2 cellular contexts compared by ENCODE assay signal in the genomic region with DNA sequence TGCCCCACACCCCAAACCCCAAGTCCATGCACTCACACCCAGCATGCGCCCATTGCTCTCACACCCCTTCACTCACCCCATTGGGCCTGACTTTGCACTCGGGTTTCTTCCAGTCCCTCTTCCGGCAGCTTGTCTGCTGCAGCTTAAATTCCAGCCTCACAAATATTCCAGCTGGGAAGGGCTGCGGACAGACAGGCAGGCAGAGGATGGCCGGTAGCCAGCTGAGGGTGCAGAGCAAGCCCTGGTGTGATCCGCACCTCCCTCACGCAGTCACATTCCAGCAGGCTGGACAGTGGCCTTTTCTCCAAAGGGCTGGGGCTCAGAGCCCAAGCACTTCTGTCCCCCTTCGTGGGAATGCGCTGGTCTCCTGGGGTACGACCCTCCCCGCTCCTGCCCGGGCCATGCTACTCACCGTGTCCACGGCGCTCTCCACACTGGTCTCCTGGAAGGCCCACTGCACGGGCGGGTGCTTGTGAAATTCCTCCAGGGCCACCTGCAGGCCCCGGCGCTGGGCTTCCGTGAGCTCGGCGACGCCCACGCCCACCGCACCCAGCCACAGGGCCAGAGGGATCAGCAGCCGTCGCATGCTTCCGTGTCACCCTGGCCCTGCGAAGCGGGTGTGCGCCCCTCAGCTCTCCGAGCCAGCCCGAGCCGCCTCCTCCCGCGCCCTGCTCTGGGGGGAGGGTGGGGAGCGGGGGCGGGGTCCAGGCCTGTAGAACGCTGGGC.
TF ChIP-seq lines count a peak whose summit lies in the region.

No MANE protein-coding gene starts in this region.

TF ChIP-seq in GM23338, 12 proteins besides CTCF, POLR2A, EP300 and RAD21:
- TF ChIP-seq POLR2AphosphoS5 (IDR thresholded peaks at IDR 0.05; ENCODE audit: low read depth): peak; percentile 49; the same call in 1 of the 2 replicates
- TF ChIP-seq EZH2phosphoT487 (IDR thresholded peaks at IDR 0.05; ENCODE audit: unreplicated experiment): no peak

TF ChIP-seq in K562, 482 proteins besides CTCF, POLR2A, EP300 and RAD21:
- TF ChIP-seq, protein P1, sequence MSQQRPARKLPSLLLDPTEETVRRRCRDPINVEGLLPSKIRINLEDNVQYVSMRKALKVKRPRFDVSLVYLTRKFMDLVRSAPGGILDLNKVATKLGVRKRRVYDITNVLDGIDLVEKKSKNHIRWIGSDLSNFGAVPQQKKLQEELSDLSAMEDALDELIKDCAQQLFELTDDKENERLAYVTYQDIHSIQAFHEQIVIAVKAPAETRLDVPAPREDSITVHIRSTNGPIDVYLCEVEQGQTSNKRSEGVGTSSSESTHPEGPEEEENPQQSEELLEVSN (IDR thresholded peaks at IDR 0.05; ENCODE audit: borderline replicate concordance in 1 of 2, extremely low read depth in 1 of 2, insufficient read depth in 1 of 2, insufficient read length in 1 of 2, low read depth in 1 of 2, low read length in 1 of 2, poor library complexity in 1 of 2, severe bottlenecking in 1 of 2): peak in 1 of 2 experiments; percentile 37
- peak; percentile 66; the same call in 1 of the 2 replicates for TF ChIP-seq ZBTB33 (CRISPR knock-in tag; IDR thresholded peaks at IDR 0.05)
- TF ChIP-seq HDAC6 (IDR thresholded peaks at IDR 0.05; ENCODE audit: low read depth, low read length): peak; percentile 79; the same call in 1 of the 2 replicates
- 0 out of 2 replicates have a peak, but pooled peaks have one; percentile 27 for TF ChIP-seq ZNF740 (CRISPR knock-in tag; IDR thresholded peaks at IDR 0.05)
- TF ChIP-seq ZNF740 (tag; IDR thresholded peaks at IDR 0.05): no peak
- TF ChIP-seq ZFP30 (CRISPR knock-in tag; IDR thresholded peaks at IDR 0.05; ENCODE audit: borderline replicate concordance): no peak
- TF ChIP-seq YY1 (IDR thresholded peaks at IDR 0.05; ENCODE audit: borderline replicate concordance in 1 of 3, control insufficient read depth in 1 of 3, extremely low read depth in 1 of 3, insufficient read depth in 3 of 3, insufficient read length in 1 of 3, insufficient replicate concordance in 2 of 3, low read depth in 1 of 3, low read length in 2 of 3): peak in 1 of 3 experiments; percentile 9
- TF ChIP-seq ARID2 (IDR thresholded peaks at IDR 0.05): no peak
- TF ChIP-seq TEAD1 (CRISPR knock-in tag; IDR thresholded peaks at IDR 0.05): peak in 1 of 2 experiments; percentile 37; a peak in 1 of 4 replicates
- TF ChIP-seq GTF2F1 (IDR thresholded peaks at IDR 0.05; ENCODE audit: low read depth, low read length): no peak
- peak; percentile 55 for TF ChIP-seq EGR1 (conservative IDR thresholded peaks at IDR 0.05)
- TF ChIP-seq SAFB (IDR thresholded peaks at IDR 0.05; ENCODE audit: borderline replicate concordance, low read depth, low read length): 0 out of 2 replicates have a peak, but pooled peaks have one; percentile 19
- no peak for TF ChIP-seq ZNF224 (CRISPR knock-in tag; IDR thresholded peaks at IDR 0.05)
- TF ChIP-seq CREM (IDR thresholded peaks at IDR 0.05; ENCODE audit: low read depth): peak; percentile 62
- no peak for TF ChIP-seq GATA2 (CRISPR knock-in tag; IDR thresholded peaks at IDR 0.05)
- TF ChIP-seq CBFB (CRISPR knock-in tag; IDR thresholded peaks at IDR 0.05): 0 out of 2 replicates have a peak, but pooled peaks have one; percentile 48
- no peak for TF ChIP-seq ZNF184 (CRISPR knock-in tag; IDR thresholded peaks at IDR 0.05)
